In the genomic region with DNA sequence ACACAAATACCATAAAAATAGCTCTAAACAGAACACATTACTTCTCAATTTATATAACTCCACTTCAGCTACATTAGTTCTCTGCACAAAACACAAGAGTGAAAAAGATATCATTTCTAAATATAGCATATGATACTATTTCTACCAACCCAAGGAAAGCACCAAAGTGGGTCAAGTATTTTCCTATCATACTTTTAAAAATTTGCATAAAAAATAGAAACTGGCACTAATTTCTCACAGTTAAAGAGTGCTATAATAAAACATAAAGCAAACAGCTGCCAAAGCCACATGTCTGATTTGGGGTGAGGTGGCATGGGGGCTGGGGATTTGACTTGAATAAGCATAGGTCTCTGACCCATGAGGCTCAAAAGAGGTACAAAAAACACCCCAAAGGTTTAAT, we compare ENCODE assay signal across 17 cellular contexts.
A peak's percentile ranks its signal among the peaks of the same experiment; 100 is the strongest.
DNase-seq lines count a peak whose midpoint lies in the region; ATAC-seq and TF ChIP-seq lines count a peak whose summit lies in the region.
"Had no signal": no experiment of that assay in that cellular context is flagged by ENCODE, and none has a peak within 500 bp of the region (broad histone marks: within the 10 kb centered on the region; RNA-seq: fewer than 3 reads in every experiment).

No MANE protein-coding gene starts in this region.

- H3K79me2 ChIP-seq in GM23248 (ENCODE audit: insufficient read depth) = no peaks in the 10 kb centered on the region

- H3K27me3 Mint-ChIP-seq in natural killer cell (ENCODE audit: low read depth in 2 of 2) = no peaks in the 10 kb centered on the region
- H3K27me3 Mint-ChIP-seq in natural killer cell treated with Interleukin-12 subunit alpha and Interleukin-12 subunit beta and Interleukin-15 and Interleukin-18, amount 100 ng/mL, for 72 hours = no peaks in the 10 kb centered on the region
- H3K27me3 Mint-ChIP-seq in CD8-positive, alpha-beta T cell (ENCODE audit: low read depth) = no peaks in the 10 kb centered on the region

- ATAC-seq in natural killer cell = peak in 2 of 3 donors; percentile 41 to 44
- no peak for ATAC-seq in natural killer cell treated with Interleukin-12 subunit alpha and Interleukin-12 subunit beta and Interleukin-15 and Interleukin-18, amount 100 ng/mL, for 72 hours
- ATAC-seq in HG02798 (IDR thresholded peaks at IDR 0.05; ENCODE audit: poor library complexity, unreplicated experiment) = peak; percentile 61
- peak; percentile 43 for ATAC-seq in HG03565 (IDR thresholded peaks at IDR 0.05; ENCODE audit: unreplicated experiment)
- no peak for ATAC-seq in CD8-positive, alpha-beta T cell
- ATAC-seq: HCT116 had no signal

- no peak overlapping the region for H2AFZ ChIP-seq in GM23248

- H3K27me3 ChIP-seq in CD8-positive, alpha-beta T cell (ENCODE audit: insufficient read depth, low read length) = no peaks in the 10 kb centered on the region
- H3K27me3 ChIP-seq in GM23248 (replicated peaks; ENCODE audit: insufficient read depth) = no peaks in the 10 kb centered on the region
- H3K27me3 ChIP-seq: testis had no signal

- H4K20me1 ChIP-seq in GM23248 (ENCODE audit: insufficient read depth) = no peaks in the 10 kb centered on the region

- H3K36me3 ChIP-seq in CD8-positive, alpha-beta T cell (ENCODE audit: insufficient read depth, low read length) = no peaks in the 10 kb centered on the region
- H3K36me3 ChIP-seq in GM23248 (ENCODE audit: low read depth) = peaks cover 4% of the 10 kb centered on the region; the same call in 1 of the 2 replicates

- intact Hi-C loops in natural killer cell (cut with micrococcal nuclease) = no loop called here
- intact Hi-C loops in CD8-positive, alpha-beta T cell (cut with DNase I, micrococcal nuclease) = no loop called here

- H3F3A ChIP-seq in GM23248 (ENCODE audit: insufficient read depth) = no peaks in the 10 kb centered on the region

- H3K9me3 Mint-ChIP-seq in natural killer cell = no peaks in the 10 kb centered on the region
- H3K9me3 Mint-ChIP-seq in natural killer cell treated with Interleukin-12 subunit alpha and Interleukin-12 subunit beta and Interleukin-15 and Interleukin-18, amount 100 ng/mL, for 72 hours = no peaks in the 10 kb centered on the region
- H3K9me3 Mint-ChIP-seq in CD8-positive, alpha-beta T cell = no peaks in the 10 kb centered on the region

- peaks cover 11% of the 10 kb centered on the region for H3K36me3 Mint-ChIP-seq in natural killer cell
- peaks cover 33% of the 10 kb centered on the region for H3K36me3 Mint-ChIP-seq in natural killer cell treated with Interleukin-12 subunit alpha and Interleukin-12 subunit beta and Interleukin-15 and Interleukin-18, amount 100 ng/mL, for 72 hours
- H3K36me3 Mint-ChIP-seq in CD8-positive, alpha-beta T cell = peaks cover 43% of the 10 kb centered on the region

- H3K27ac Mint-ChIP-seq in natural killer cell = no peak overlapping the region
- no peak overlapping the region for H3K27ac Mint-ChIP-seq in natural killer cell treated with Interleukin-12 subunit alpha and Interleukin-12 subunit beta and Interleukin-15 and Interleukin-18, amount 100 ng/mL, for 72 hours
- H3K27ac Mint-ChIP-seq in CD8-positive, alpha-beta T cell = no peak overlapping the region
- H3K27ac Mint-ChIP-seq: nephron had no signal

- POLR2A ChIA-PET in CD8-positive, alpha-beta T cell (lab: Charles Lee) = no interaction called here

- H3K4me2 ChIP-seq in GM23248 (ENCODE audit: unreplicated experiment) = no peak overlapping the region
- H3K4me2 ChIP-seq: SK-N-SH had no signal

- no peak overlapping the region for H3K27ac ChIP-seq in CD8-positive, alpha-beta T cell (ENCODE audit: low read depth, low read length)
- H3K27ac ChIP-seq in GM23248 = no peak overlapping the region
- H3K27ac ChIP-seq: testis had no signal

- H3K4me3 ChIP-seq in CD8-positive, alpha-beta T cell (ENCODE audit: low read depth, low read length) = no peak overlapping the region
- H3K4me3 ChIP-seq in GM23248 = no peak overlapping the region
- H3K4me3 ChIP-seq: testis had no signal

- peaks cover 6 to 10% of the 10 kb centered on the region in 2 donors for H3K4me1 Mint-ChIP-seq in natural killer cell
- H3K4me1 Mint-ChIP-seq in natural killer cell treated with Interleukin-12 subunit alpha and Interleukin-12 subunit beta and Interleukin-15 and Interleukin-18, amount 100 ng/mL, for 72 hours (ENCODE audit: low read depth in 2 of 2) = peaks cover 3 to 23% of the 10 kb centered on the region in 2 donors
- H3K4me1 Mint-ChIP-seq in CD8-positive, alpha-beta T cell (ENCODE audit: low read depth) = no peaks in the 10 kb centered on the region
- H3K4me1 Mint-ChIP-seq: nephron had no signal

- no peak for TF ChIP-seq CTCF in natural killer cell (IDR thresholded peaks at IDR 0.05)
- TF ChIP-seq CTCF in CD8-positive, alpha-beta T cell (IDR thresholded peaks at IDR 0.05) = no peak

- CTCF ChIA-PET in CD8-positive, alpha-beta T cell (lab: Charles Lee) = no interaction called here

- in situ Hi-C loops in GM23248 (cut with MboI) = no loop called here

- H3K4me3 Mint-ChIP-seq in natural killer cell = no peak overlapping the region
- H3K4me3 Mint-ChIP-seq in natural killer cell treated with Interleukin-12 subunit alpha and Interleukin-12 subunit beta and Interleukin-15 and Interleukin-18, amount 100 ng/mL, for 72 hours = no peak overlapping the region
- no peak overlapping the region for H3K4me3 Mint-ChIP-seq in CD8-positive, alpha-beta T cell
- H3K4me3 Mint-ChIP-seq: nephron had no signal

- H3K9ac ChIP-seq in GM23248 = no peak overlapping the region
- H3K9ac ChIP-seq: SK-N-SH had no signal

- no peaks in the 10 kb centered on the region for H3K9me3 ChIP-seq in CD8-positive, alpha-beta T cell (ENCODE audit: low read length)
- H3K9me3 ChIP-seq in GM23248 (ENCODE audit: low read depth) = no peaks in the 10 kb centered on the region
- H3K9me3 ChIP-seq: SK-N-SH, testis had no signal

- H3K9me2 ChIP-seq in GM23248 (ENCODE audit: insufficient read depth) = no peaks in the 10 kb centered on the region
- H3K9me2 ChIP-seq: SK-N-SH had no signal

- DNase-seq in natural killer cell = no peak
- DNase-seq in natural killer cell treated with Interleukin-12 subunit alpha and Interleukin-12 subunit beta and Interleukin-15 and Interleukin-18, amount 100 ng/mL, for 72 hours (ENCODE audit: low spot score) = no peak
- DNase-seq in inferior parietal cortex (ENCODE audit: extremely low spot score) = no peak
- no peak for DNase-seq in CD8-positive, alpha-beta T cell
- DNase-seq in activated CD4-positive, alpha-beta T cell treated with anti-CD3 and anti-CD28 coated beads for 48 hours = no peak
- no peak for DNase-seq in GM23248
- DNase-seq: amniotic stem cell; NCI-H1694; NCI-H510A treated with DMSO at 0.1 percent for 48 hours; OCI-M1; SK-N-SH; stimulated activated CD4-positive, alpha-beta T cell treated with anti-CD3 and anti-CD28 coated beads, Interleukin-1b, Interleukin-23, amount 100 ng/mL, for 48 hours; testis had no signal

- no peaks in the 10 kb centered on the region for H3K4me1 ChIP-seq in CD8-positive, alpha-beta T cell (ENCODE audit: insufficient read depth, low read length)
- H3K4me1 ChIP-seq in GM23248 (ENCODE audit: insufficient read depth) = no peaks in the 10 kb centered on the region
- H3K4me1 ChIP-seq: testis had no signal

Comparison
In these comparisons a context has a peak if more than half of its experiments do, and no peak if none do; other contexts are left out.
1. ATAC-seq: peak in natural killer cell (2 of 3), HG02798 (single experiment) and HG03565 (single experiment); none in natural killer cell treated with Interleukin-12 subunit alpha and Interleukin-12 subunit beta and Interleukin-15 and Interleukin-18, amount 100 ng/mL, for 72 hours (0 of 2) and CD8-positive, alpha-beta T cell (single experiment).